ENCODE assay signal across 7 cellular contexts in genomic region chr5:118791986-118792734, GRCh38.
DNase-seq lines count a peak whose midpoint lies in the region; ATAC-seq lines count a peak whose summit lies in the region.

No MANE protein-coding gene starts in this region.

- intact Hi-C loops in left cardiac atrium (cut with DNase I): loop anchor here in 1 of 2 donors (10.0 kb wide), 2 partner anchors 1197 to 1337 kb away; no protein-coding TSS in a partner anchor

- DNase-seq in EL (peak; percentile 68), NCI-H446 (lab: John Stamatoyannopoulos, UW) (peak; percentile 51 to 78), amniotic epithelial cell (ENCODE audit: low read depth) (peak; percentile 74), left cardiac atrium (no peak), putamen (ENCODE audit: low spot score) (peak; percentile 80)

- ATAC-seq in GM19395 (IDR thresholded peaks at IDR 0.05; ENCODE audit: unreplicated experiment) (peak; percentile 94), HG03342 (IDR thresholded peaks at IDR 0.05; ENCODE audit: unreplicated experiment) (peak; percentile 98), left cardiac atrium (peak; percentile 90 to 93)
